Comparison of ENCODE assay signal across 8 cellular contexts in genomic region chr7:87152897-87153641, GRCh38. TPM values are rescaled to one million over a fixed set of nuclear protein-coding genes. Genes with fewer than 3 reads are reported as not detected.
A peak's percentile ranks its signal among the peaks of the same experiment; 100 is the strongest.
DNase-seq lines count a peak whose midpoint lies in the region; ATAC-seq and TF ChIP-seq lines count a peak whose summit lies in the region.

No MANE protein-coding gene starts in this region.

- CTCF ChIA-PET in activated CD4-positive, alpha-beta memory T cell treated with anti-CD3 and anti-CD28 coated beads, Interleukin-2, amount 10 ng/mL, durations not matched to agents 7 days and 5 days (lab: Charles Lee) = interaction anchor here (0.6 to 3.3 kb wide), 14 partner anchors 9 to 328 kb away, joined by 3 to 23 read pairs (median 4); partner anchors contain the start of genes ELAPOR2 and TMEM243

- no peaks in the 10 kb centered on the region for H3K27me3 Mint-ChIP-seq in activated CD4-positive, alpha-beta memory T cell treated with anti-CD3 and anti-CD28 coated beads, Interleukin-2, amount 10 ng/mL, durations not matched to agents 7 days and 5 days
- H3K27me3 Mint-ChIP-seq in mesothelial cell of epicardium (ENCODE audit: low read depth) = no peaks in the 10 kb centered on the region

- H3K9me2 ChIP-seq in MM.1S (replicated peaks; ENCODE audit: insufficient read depth, low read length) = no peaks in the 10 kb centered on the region

- peak overlapping the region; percentile 93 for H3K27ac Mint-ChIP-seq in activated CD4-positive, alpha-beta memory T cell treated with anti-CD3 and anti-CD28 coated beads, Interleukin-2, amount 10 ng/mL, durations not matched to agents 7 days and 5 days
- H3K27ac Mint-ChIP-seq in mesothelial cell of epicardium = peak overlapping the region; percentile 99
- peak overlapping the region; percentile 94 for H3K27ac Mint-ChIP-seq in stimulated activated effector memory CD8-positive, alpha-beta T cell treated with anti-CD3 and anti-CD28 coated beads, Interleukin-12 subunit alpha, Interleukin-12 subunit beta, amount 100 ng/mL, for 72 hours

- H2AFZ ChIP-seq in MM.1S (ENCODE audit: low read length) = peak overlapping the region; percentile 59; the same call in 1 of the 2 replicates

- H3K4me1 Mint-ChIP-seq in activated CD4-positive, alpha-beta memory T cell treated with anti-CD3 and anti-CD28 coated beads, Interleukin-2, amount 10 ng/mL, durations not matched to agents 7 days and 5 days = peaks cover 48% of the 10 kb centered on the region
- peaks cover 49% of the 10 kb centered on the region for H3K4me1 Mint-ChIP-seq in mesothelial cell of epicardium
- peaks cover 39% of the 10 kb centered on the region for H3K4me1 Mint-ChIP-seq in stimulated activated effector memory CD8-positive, alpha-beta T cell treated with anti-CD3 and anti-CD28 coated beads, Interleukin-12 subunit alpha, Interleukin-12 subunit beta, amount 100 ng/mL, for 72 hours

- peak overlapping the region; percentile 77 for H3K9ac ChIP-seq in MM.1S (ENCODE audit: low read length)
- peak overlapping the region; percentile 99 for H3K9ac ChIP-seq in endocrine pancreas (ENCODE audit: control insufficient read depth, insufficient read depth, low read length)

- H3K36me3 ChIP-seq in H7 (replicated peaks; ENCODE audit: control insufficient read depth, insufficient read depth, low read length) (no peaks in the 10 kb centered on the region), MM.1S (replicated peaks; ENCODE audit: insufficient read depth, low read length) (no peaks in the 10 kb centered on the region), endocrine pancreas (ENCODE audit: control insufficient read depth, insufficient read depth, low read length) (no peaks in the 10 kb centered on the region)

- H3K27me3 ChIP-seq in H7 (ENCODE audit: control insufficient read depth, insufficient read depth, low read length) = no peaks in the 10 kb centered on the region
- no peaks in the 10 kb centered on the region for H3K27me3 ChIP-seq in MM.1S (replicated peaks; ENCODE audit: insufficient read depth, low read length)
- H3K27me3 ChIP-seq in endocrine pancreas (ENCODE audit: control insufficient read depth, insufficient read depth, low read length) = no peaks in the 10 kb centered on the region

- 0 out of 2 replicates have a peak, but pooled peaks cover 10% of the 10 kb centered on the region for H3F3A ChIP-seq in MM.1S (ENCODE audit: insufficient read depth, low read length)

- ATAC-seq in stimulated activated effector memory CD8-positive, alpha-beta T cell treated with anti-CD3 and anti-CD28 coated beads, Interleukin-12 subunit alpha, Interleukin-12 subunit beta, amount 100 ng/mL, for 72 hours = peak; percentile 48
- no peak for ATAC-seq in GM21360 (IDR thresholded peaks at IDR 0.05; ENCODE audit: unreplicated experiment)

- no peaks in the 10 kb centered on the region for H3K9me3 Mint-ChIP-seq in activated CD4-positive, alpha-beta memory T cell treated with anti-CD3 and anti-CD28 coated beads, Interleukin-2, amount 10 ng/mL, durations not matched to agents 7 days and 5 days
- no peaks in the 10 kb centered on the region for H3K9me3 Mint-ChIP-seq in mesothelial cell of epicardium
- no peaks in the 10 kb centered on the region for H3K9me3 Mint-ChIP-seq in stimulated activated effector memory CD8-positive, alpha-beta T cell treated with anti-CD3 and anti-CD28 coated beads, Interleukin-12 subunit alpha, Interleukin-12 subunit beta, amount 100 ng/mL, for 72 hours

- H3K27ac ChIP-seq in MM.1S (ENCODE audit: low read length) = peak overlapping the region; percentile 85

- H3K9me3 ChIP-seq in MM.1S (replicated peaks; ENCODE audit: insufficient read depth, low read length) = no peaks in the 10 kb centered on the region
- H3K9me3 ChIP-seq in endocrine pancreas (ENCODE audit: control insufficient read depth, low read length) = no peaks in the 10 kb centered on the region

- H3K4me3 Mint-ChIP-seq in activated CD4-positive, alpha-beta memory T cell treated with anti-CD3 and anti-CD28 coated beads, Interleukin-2, amount 10 ng/mL, durations not matched to agents 7 days and 5 days = peak overlapping the region; percentile 94
- peak overlapping the region; percentile 98 for H3K4me3 Mint-ChIP-seq in mesothelial cell of epicardium
- peak overlapping the region; percentile 87 for H3K4me3 Mint-ChIP-seq in stimulated activated effector memory CD8-positive, alpha-beta T cell treated with anti-CD3 and anti-CD28 coated beads, Interleukin-12 subunit alpha, Interleukin-12 subunit beta, amount 100 ng/mL, for 72 hours

- H3K4me2 ChIP-seq in MM.1S (ENCODE audit: low read depth, low read length) = peak overlapping the region; percentile 92

- peaks cover 33% of the 10 kb centered on the region for H3K36me3 Mint-ChIP-seq in activated CD4-positive, alpha-beta memory T cell treated with anti-CD3 and anti-CD28 coated beads, Interleukin-2, amount 10 ng/mL, durations not matched to agents 7 days and 5 days (ENCODE audit: low read depth)
- no peaks in the 10 kb centered on the region for H3K36me3 Mint-ChIP-seq in mesothelial cell of epicardium
- peaks cover 55% of the 10 kb centered on the region for H3K36me3 Mint-ChIP-seq in stimulated activated effector memory CD8-positive, alpha-beta T cell treated with anti-CD3 and anti-CD28 coated beads, Interleukin-12 subunit alpha, Interleukin-12 subunit beta, amount 100 ng/mL, for 72 hours

- H3K79me2 ChIP-seq in MM.1S (ENCODE audit: low read length) = peaks cover 53% of the 10 kb centered on the region

- H3K4me1 ChIP-seq in MM.1S (ENCODE audit: low read length) = peaks cover 17% of the 10 kb centered on the region; the same call in 1 of the 2 replicates
- H3K4me1 ChIP-seq in endocrine pancreas (ENCODE audit: control insufficient read depth, insufficient read depth, low read length) = peaks cover 41% of the 10 kb centered on the region

- no peak for DNase-seq in H7
- peak; percentile 37 for DNase-seq in MM.1S
- peak; percentile 53 for DNase-seq in activated CD4-positive, alpha-beta memory T cell treated with anti-CD3 and anti-CD28 coated beads, Interleukin-2, amount 10 ng/mL, durations not matched to agents 7 days and 5 days
- peak in 1 of 2 experiments; percentile 51 for DNase-seq in mesothelial cell of epicardium (ENCODE audit: low spot score in 2 of 2, unreplicated experiment in 2 of 2)
- DNase-seq in stimulated activated effector memory CD8-positive, alpha-beta T cell treated with anti-CD3 and anti-CD28 coated beads, Interleukin-12 subunit alpha, Interleukin-12 subunit beta, amount 100 ng/mL, for 72 hours (ENCODE audit: low spot score in 2 of 2) = peak; percentile 16 to 66

- H3K4me3 ChIP-seq in GM08714 (ENCODE audit: low read length) (peak overlapping the region; percentile 83), H7 (ENCODE audit: insufficient read depth, low read depth, low read length) (peak overlapping the region; percentile 89), MM.1S (ENCODE audit: low read length) (peak overlapping the region; percentile 66), endocrine pancreas (ENCODE audit: control insufficient read depth, insufficient read depth, low read length) (peak overlapping the region; percentile 99)

- no peak for TF ChIP-seq CTCF in MM.1S (IDR thresholded peaks at IDR 0.05; ENCODE audit: low read length)
- TF ChIP-seq CTCF in mesothelial cell of epicardium (IDR thresholded peaks at IDR 0.05; ENCODE audit: unreplicated experiment) = no peak

- POLR2A ChIA-PET in activated CD4-positive, alpha-beta memory T cell treated with anti-CD3 and anti-CD28 coated beads, Interleukin-2, amount 10 ng/mL, durations not matched to agents 7 days and 5 days (lab: Charles Lee) = interaction anchor here (0.6 to 14.2 kb wide), 28 partner anchors 9 to 1067 kb away, joined by 3 to 337 read pairs (median 4); partner anchors contain the start of genes ABCB1, CROT, ELAPOR2 and SRI

- peaks cover 11% of the 10 kb centered on the region; the same call in 1 of the 2 replicates for H4K20me1 ChIP-seq in MM.1S (ENCODE audit: insufficient read depth, low read length)

RNA-seq across cellular contexts. Expression of gene DMTF1, which starts 0.8 kb away (rescaled TPM):
- total RNA-seq in H7 (2014; rRNA removed; shearing (Covaris generic)) = 70.7 and 74.4 TPM in 2 replicates
- total RNA-seq in activated CD4-positive, alpha-beta memory T cell treated with anti-CD3 and anti-CD28 coated beads, Interleukin-2, amount 10 ng/mL, durations not matched to agents 7 days and 5 days = 10 to 100 TPM; 95.3 to 97.8 TPM
- total RNA-seq in mesothelial cell of epicardium = 132 to 149 TPM (median 135 TPM) in 3 replicates
